8 cellular contexts compared by ENCODE assay signal in the genomic region with DNA sequence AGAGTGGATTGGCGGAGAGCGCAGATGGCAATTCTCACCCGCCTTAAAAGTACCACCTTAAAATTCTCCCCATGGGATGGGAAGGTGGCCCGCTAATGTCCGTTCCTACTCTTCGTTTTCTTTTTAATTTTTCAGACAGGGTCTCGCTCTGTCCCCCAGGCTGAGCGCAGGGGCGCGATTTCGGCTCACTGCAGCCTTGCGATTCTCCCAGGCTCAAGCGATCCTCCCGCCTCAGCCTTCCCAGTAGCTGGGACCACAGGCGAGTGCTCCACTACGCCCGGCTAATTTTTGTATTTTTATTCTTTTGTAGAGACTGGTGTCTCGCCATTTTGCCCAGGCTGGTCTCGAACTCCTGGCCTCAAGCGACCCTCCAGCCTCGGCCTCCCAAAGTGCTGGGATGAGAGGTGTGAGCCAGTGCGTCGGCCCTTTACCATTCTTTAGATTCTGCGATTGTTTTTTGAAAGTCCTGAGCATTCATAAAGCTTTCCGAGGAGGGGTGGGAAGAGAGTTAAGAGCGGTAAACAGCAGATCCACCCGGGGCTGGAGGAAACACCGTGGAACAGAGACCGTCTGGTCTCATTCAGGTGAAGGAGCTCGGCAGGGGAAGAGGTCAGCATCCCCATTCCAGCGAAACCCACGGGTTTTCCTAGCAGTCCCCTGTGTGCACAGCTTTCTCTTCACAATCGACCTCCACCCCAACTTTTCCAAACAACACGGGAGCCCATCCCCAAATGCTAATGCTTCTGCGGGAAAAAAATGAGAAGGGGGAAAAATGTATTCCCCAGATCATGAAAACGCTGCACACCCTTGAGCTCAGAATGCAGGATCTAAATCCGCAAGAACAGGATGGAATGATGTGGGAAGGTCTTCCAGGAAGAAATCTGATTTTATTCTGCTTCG.
DNase-seq lines count a peak whose midpoint lies in the region; ATAC-seq and TF ChIP-seq lines count a peak whose summit lies in the region.

No MANE protein-coding gene starts in this region.

- peaks cover 9 to 25% (median 21%) of the 10 kb centered on the region in 4 donors for H3K4me1 Mint-ChIP-seq in naive thymus-derived CD8-positive, alpha-beta T cell

- DNase-seq in A673 (ENCODE audit: low spot score) (no peak), HAP-1 (ENCODE audit: low spot score in 2 of 2) (no peak), choroid plexus epithelial cell (ENCODE audit: low read depth) (no peak), left colon (no peak), NCI-H146 (lab: John Stamatoyannopoulos, UW) (no peak)
- no peak for DNase-seq in naive thymus-derived CD8-positive, alpha-beta T cell
- no peak for DNase-seq in stimulated activated naive CD4-positive, alpha-beta T cell treated with Interleukin-2 at 50 U/mL for 16 hours (lab: John Stamatoyannopoulos, UW)

- no peaks in the 10 kb centered on the region for H3K4me1 ChIP-seq in A673 (ENCODE audit: insufficient read depth, low read length, poor library complexity, severe bottlenecking)
- peaks cover 14% of the 10 kb centered on the region for H3K4me1 ChIP-seq in HAP-1

- intact Hi-C loops in A673 (cut with micrococcal nuclease; ENCODE audit: unreplicated experiment) (loop anchor here (10.0 kb wide), 1 partner anchor 330 kb away; no protein-coding TSS in a partner anchor), left colon (cut with DNase I, micrococcal nuclease) (no loop called here)

- peak overlapping the region; percentile 31 for H3K4me3 ChIP-seq in A673 (ENCODE audit: low read depth, low read length, poor library complexity, severe bottlenecking)
- peak overlapping the region; percentile 55 for H3K4me3 ChIP-seq in HAP-1
- peak overlapping the region; percentile 21 for H3K4me3 ChIP-seq in choroid plexus epithelial cell (ENCODE audit: low read depth, low read length)

- CTCF ChIA-PET in A673 (lab: Charles Lee) = interaction anchor here (0.6 kb wide), 1 partner anchor 658 kb away, joined by 3 read pairs; no protein-coding TSS in a partner anchor

- no peak for ATAC-seq in naive thymus-derived CD8-positive, alpha-beta T cell
- no peak for ATAC-seq in HG03460 (IDR thresholded peaks at IDR 0.05; ENCODE audit: unreplicated experiment)
- no peak for ATAC-seq in left colon

- peak overlapping the region; percentile 60 to 91 (median 81) for H3K4me3 Mint-ChIP-seq in naive thymus-derived CD8-positive, alpha-beta T cell

- peaks cover 40 to 88% (median 67%) of the 10 kb centered on the region in 5 donors for H3K27me3 Mint-ChIP-seq in naive thymus-derived CD8-positive, alpha-beta T cell

- H3K36me3 ChIP-seq in A673 (ENCODE audit: insufficient read depth, low read length, poor library complexity, severe bottlenecking) (no peaks in the 10 kb centered on the region), HAP-1 (replicated peaks) (no peaks in the 10 kb centered on the region)

- H3K9me3 ChIP-seq in A673 (ENCODE audit: low read depth, low read length, poor library complexity, severe bottlenecking) (no peaks in the 10 kb centered on the region), HAP-1 (no peaks in the 10 kb centered on the region)

- no peaks in the 10 kb centered on the region for H3K9me3 Mint-ChIP-seq in naive thymus-derived CD8-positive, alpha-beta T cell

- BruUV-seq in A673 (replicated peaks; lab: Mats Ljungman, UMichigan) = no TSS peak

- H3K27me3 ChIP-seq in A673 (replicated peaks; ENCODE audit: insufficient read depth, low read depth, low read length, poor library complexity) = peaks cover 77% of the 10 kb centered on the region
- H3K27me3 ChIP-seq in HAP-1 (ENCODE audit: low read depth) = no peaks in the 10 kb centered on the region

- peaks cover 0 to 3% (median 2%) of the 10 kb centered on the region in 3 donors for H3K36me3 Mint-ChIP-seq in naive thymus-derived CD8-positive, alpha-beta T cell

- TF ChIP-seq CTCF in A673 (conservative IDR thresholded peaks at IDR 0.05; ENCODE audit: low read depth, low read length) (no peak), choroid plexus epithelial cell (conservative IDR thresholded peaks at IDR 0.05; ENCODE audit: low read depth, low read length) (no peak)

- H3K27ac ChIP-seq in A673 (ENCODE audit: low read depth, low read length, poor library complexity, severe bottlenecking) = no peak overlapping the region

- H3K27ac Mint-ChIP-seq in naive thymus-derived CD8-positive, alpha-beta T cell = peak overlapping the region in 1 of 10 donors; percentile 38

- in situ Hi-C loops in HAP-1 (cut with MboI; ENCODE audit: low sequenced_read_pairs) = loop anchor here (10.0 kb wide), 2 partner anchors 100 to 330 kb away; no protein-coding TSS in a partner anchor

- POLR2A ChIA-PET in A673 (lab: Charles Lee; ENCODE audit: low non-redundant PET) = no interaction called here
- POLR2A ChIA-PET in naive thymus-derived CD8-positive, alpha-beta T cell (lab: Charles Lee) = no interaction called here
